Comparison of ENCODE assay signal across 8 cellular contexts in genomic region chr1:116372651-116373444, GRCh38. TPM values are rescaled to one million over a fixed set of nuclear protein-coding genes. Genes with fewer than 3 reads are reported as not detected.
DNase-seq lines count a peak whose midpoint lies in the region; ATAC-seq and TF ChIP-seq lines count a peak whose summit lies in the region.

Gene ATP1A1, plus strand, starts transcription at chr1:116373244. Its CDS starts 268 bp downstream, at chr1:116373512.

- H3K36me3 ChIP-seq in KOPT-K1 (ENCODE audit: insufficient read depth, low read length) (no peaks in the 10 kb centered on the region), Panc1 (ENCODE audit: control insufficient read depth, insufficient read depth, low read length) (no peaks in the 10 kb centered on the region; the same call in 1 of the 2 replicates), esophagus (ENCODE audit: control insufficient read depth in 2 of 2, insufficient read depth in 2 of 2, low read length in 1 of 2) (no peaks in the 10 kb centered on the region), muscle layer of colon (ENCODE audit: insufficient read depth, low read length) (no peaks in the 10 kb centered on the region)

- peaks cover 38% of the 10 kb centered on the region for H3K4me1 Mint-ChIP-seq in activated T-cell treated with anti-CD3 and anti-CD28 coated beads, Interleukin-2, amount 50 U/mL, for 4 hours (ENCODE audit: low read depth)

- no peaks in the 10 kb centered on the region for H3K27me3 ChIP-seq in Panc1 (ENCODE audit: control insufficient read depth, insufficient read depth, low read length)
- no peaks in the 10 kb centered on the region for H3K27me3 ChIP-seq in esophagus (ENCODE audit: control insufficient read depth in 1 of 2, insufficient read depth in 2 of 2, low read length in 2 of 2)
- H3K27me3 ChIP-seq in muscle layer of colon (ENCODE audit: control insufficient read depth in 1 of 2, insufficient read depth in 2 of 2, low read length in 2 of 2), result no peaks in the 10 kb centered on the region

- ATAC-seq in GM21825 (IDR thresholded peaks at IDR 0.05; ENCODE audit: unreplicated experiment) (peak; percentile 68), Panc1 (peak; percentile 88)
- peak; percentile 67 to 70 for ATAC-seq in activated T-cell treated with anti-CD3 and anti-CD28 coated beads, Interleukin-2, amount 50 U/mL, for 4 hours

- intact Hi-C loops in Panc1 (cut with micrococcal nuclease; ENCODE audit: unreplicated experiment), result no loop called here

- CTCF ChIA-PET in Panc1 (lab: Charles Lee), result interaction anchor here (0.7 kb wide), 1 partner anchor 687 kb away, joined by 7 read pairs; the partner anchor contains the start of gene TTF2

- in situ Hi-C loops in Panc1 (cut with HindIII; ENCODE audit: low pct_unique_long_range_greater_than_20kb, low sequenced_read_pairs), result no loop called here

- no peaks in the 10 kb centered on the region for H3K9me3 Mint-ChIP-seq in activated T-cell treated with anti-CD3 and anti-CD28 coated beads, Interleukin-2, amount 50 U/mL, for 4 hours

- peak within 1 kb of the TSS; percentile 45 for H3K9ac ChIP-seq in muscle layer of colon (ENCODE audit: low read length)

- peaks cover 26% of the 10 kb centered on the region for H3K4me1 ChIP-seq in Panc1 (ENCODE audit: control insufficient read depth, insufficient read depth, low read length)
- H3K4me1 ChIP-seq in esophagus (ENCODE audit: control insufficient read depth in 2 of 2, insufficient read depth in 2 of 2, low read length in 1 of 2), result no peaks in the 10 kb centered on the region
- H3K4me1 ChIP-seq in muscle layer of colon (ENCODE audit: insufficient read depth, low read length), result peaks cover 37% of the 10 kb centered on the region

- BruUV-seq in Panc1 (replicated peaks; lab: Mats Ljungman, UMichigan), result no TSS peak

- H3K4me3 Mint-ChIP-seq in activated T-cell treated with anti-CD3 and anti-CD28 coated beads, Interleukin-2, amount 50 U/mL, for 4 hours, result peak within 1 kb of the TSS; percentile 96

- no peaks in the 10 kb centered on the region for H3K27me3 Mint-ChIP-seq in activated T-cell treated with anti-CD3 and anti-CD28 coated beads, Interleukin-2, amount 50 U/mL, for 4 hours (ENCODE audit: low read depth)

- peak within 1 kb of the TSS; percentile 90 for H3K27ac ChIP-seq in KOPT-K1 (ENCODE audit: low read depth, low read length, poor library complexity, severe bottlenecking)
- peak within 1 kb of the TSS; percentile 86 for H3K27ac ChIP-seq in Panc1 (ENCODE audit: low read length)
- H3K27ac ChIP-seq in esophagus (ENCODE audit: low read depth in 2 of 2, low read length in 1 of 2), result peak within 1 kb of the TSS; percentile 84 to 98
- H3K27ac ChIP-seq in muscle layer of colon (ENCODE audit: low read depth, low read length), result peak within 1 kb of the TSS; percentile 94

- peak; percentile 80 for DNase-seq in DMS79 treated with DMSO at 0.1 percent for 48 hours (lab: John Stamatoyannopoulos, UW)
- no peak for DNase-seq in Panc1 (ENCODE audit: low read depth, low spot score)
- peak; percentile 99 for DNase-seq in activated T-cell treated with anti-CD3 and anti-CD28 coated beads, Interleukin-2, amount 50 U/mL, for 4 hours
- peak; percentile 96 to 98 for DNase-seq in stimulated activated CD8-positive, alpha-beta memory T cell treated with anti-CD3 and anti-CD28 coated beads, Interleukin-7, amount 100 ng/mL, for 1 hour (ENCODE audit: low read depth in 2 of 2)

- 0 to 1% methylated on average over 63 to 81 of the region's 81 CpGs for WGBS in esophagus, 2 donors

- H3K36me3 Mint-ChIP-seq in activated T-cell treated with anti-CD3 and anti-CD28 coated beads, Interleukin-2, amount 50 U/mL, for 4 hours (ENCODE audit: insufficient read depth), result peaks cover 11% of the 10 kb centered on the region

- TF ChIP-seq CTCF in Panc1 (IDR thresholded peaks at IDR 0.05), result no peak

- POLR2A ChIA-PET in Panc1 (lab: Charles Lee), result no interaction called here

- H3K9me3 ChIP-seq in KOPT-K1 (ENCODE audit: insufficient read depth, low read length, poor library complexity, severe bottlenecking), result no peaks in the 10 kb centered on the region
- H3K9me3 ChIP-seq in Panc1 (ENCODE audit: control insufficient read depth, insufficient read depth, low read depth, low read length), result no peaks in the 10 kb centered on the region
- H3K9me3 ChIP-seq in esophagus (ENCODE audit: control insufficient read depth in 2 of 2, insufficient read depth in 1 of 2, low read depth in 1 of 2, low read length in 1 of 2), result no peaks in the 10 kb centered on the region
- H3K9me3 ChIP-seq in muscle layer of colon (ENCODE audit: low read length), result no peaks in the 10 kb centered on the region

- H3K4me3 ChIP-seq in Panc1 (ENCODE audit: low read depth in 2 of 2, low read length in 2 of 2), result peak within 1 kb of the TSS; percentile 66 to 69
- H3K4me3 ChIP-seq in esophagus (ENCODE audit: low read depth in 1 of 2, low read length in 2 of 2), result peak within 1 kb of the TSS; percentile 65 to 91
- H3K4me3 ChIP-seq in muscle layer of colon (ENCODE audit: low read depth in 1 of 2, low read length in 2 of 2), result peak within 1 kb of the TSS; percentile 80 to 94

RNA-seq across cellular contexts. Expression of gene ATP1A1, which starts in this region (rescaled TPM):
- total RNA-seq in Panc1 (2021; ENCODE audit: unreplicated experiment), result 131 TPM
- polyA plus RNA-seq in Panc1 (2012; ENCODE audit: insufficient read length), result 103 TPM
- total RNA-seq in activated T-cell treated with anti-CD3 and anti-CD28 coated beads, Interleukin-2, amount 50 U/mL, for 4 hours, result 100 to 1,000 TPM; 334 to 383 (median 337) TPM
- polyA plus RNA-seq in esophagus, result 100 to 1,000 TPM; 117 to 196 TPM
